Comparison of ENCODE assay signal across 8 cellular contexts in the genomic region with DNA sequence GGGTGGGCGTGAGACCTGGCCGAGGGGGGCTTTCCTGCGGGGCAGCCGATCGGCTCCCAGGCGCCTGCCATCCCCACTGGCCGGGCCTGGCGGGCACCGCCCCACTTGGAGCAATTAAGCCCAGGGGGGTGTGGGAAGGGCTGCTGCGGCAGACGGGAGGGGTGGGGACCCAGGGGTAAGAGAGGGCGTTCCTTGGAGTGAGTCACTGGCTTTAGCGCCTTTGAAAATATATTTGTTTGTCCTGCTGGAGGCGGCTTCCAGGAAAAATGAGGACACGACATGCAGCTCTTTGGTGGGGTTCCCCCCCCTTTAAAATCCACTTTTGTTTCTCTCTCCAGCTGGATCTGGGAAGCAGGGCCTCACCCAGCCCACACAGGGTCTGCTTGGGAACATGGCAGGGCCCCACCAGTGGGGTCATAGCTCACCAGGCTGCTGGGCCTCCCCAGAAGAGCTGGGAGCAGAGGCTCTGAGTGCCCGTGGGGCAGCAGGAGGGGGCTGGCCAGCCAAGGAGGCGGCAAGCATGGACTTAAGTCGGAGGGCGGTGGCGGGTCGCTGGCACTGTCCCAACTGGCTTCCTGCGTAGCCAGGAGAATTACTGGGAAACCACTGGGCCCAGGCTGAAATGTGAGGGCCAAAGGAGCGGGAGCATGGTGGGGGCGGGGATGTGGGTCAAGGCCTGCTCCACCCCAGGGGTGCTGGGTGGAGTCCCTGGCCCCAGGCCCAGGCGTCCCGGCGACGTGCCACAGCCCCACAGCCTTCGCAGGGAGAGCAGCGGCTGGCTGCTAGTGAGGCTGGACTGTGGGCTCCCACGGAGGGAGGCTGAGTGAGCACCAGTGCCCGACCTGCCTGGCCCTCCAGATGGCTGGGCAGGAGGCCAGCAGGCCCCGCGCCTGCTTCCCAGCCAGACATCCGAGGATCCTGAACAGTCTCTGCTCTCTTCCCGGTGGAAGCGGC.
A peak's percentile ranks its signal among the peaks of the same experiment; 100 is the strongest.
DNase-seq lines count a peak whose midpoint lies in the region; ATAC-seq and TF ChIP-seq lines count a peak whose summit lies in the region.

No MANE protein-coding gene starts in this region.

- TF ChIP-seq EP300 in Ishikawa (IDR thresholded peaks at IDR 0.05; ENCODE audit: borderline replicate concordance) = peak; percentile 91

- TF ChIP-seq RAD21 in Ishikawa (IDR thresholded peaks at IDR 0.05; ENCODE audit: low read depth) = peak; percentile 23

- 57% methylated on average over 29 of the region's 37 CpGs for WGBS in hepatocyte (ENCODE audit: low lambda C conversion rate, missing lambda C conversion rate)

- no peaks in the 10 kb centered on the region for H3K27me3 ChIP-seq in hepatocyte
- no peaks in the 10 kb centered on the region for H3K27me3 ChIP-seq in skeletal muscle tissue (ENCODE audit: control insufficient read depth in 3 of 3, insufficient read depth in 3 of 3, low read length in 3 of 3)

- H3K36me3 ChIP-seq in hepatocyte (replicated peaks; ENCODE audit: insufficient read depth, low read depth) = no peaks in the 10 kb centered on the region
- H3K36me3 ChIP-seq in skeletal muscle tissue (ENCODE audit: control insufficient read depth in 3 of 3, insufficient read depth in 3 of 3, low read length in 3 of 3) = peaks cover 28 to 47% (median 33%) of the 10 kb centered on the region in 3 donors

- no peaks in the 10 kb centered on the region for H4K20me1 ChIP-seq in hepatocyte (ENCODE audit: insufficient read depth, poor library complexity, severe bottlenecking)

- no peak overlapping the region for H2AFZ ChIP-seq in hepatocyte

- peak overlapping the region; percentile 56 for H3K4me2 ChIP-seq in hepatocyte

- peak overlapping the region; percentile 25 to 75 (median 69) for H3K9ac ChIP-seq in skeletal muscle tissue (ENCODE audit: low read depth in 1 of 3, low read length in 3 of 3)

- no peaks in the 10 kb centered on the region for H3K9me2 ChIP-seq in hepatocyte (replicated peaks; ENCODE audit: insufficient read depth)

- peak; percentile 95 for DNase-seq in AG08395 (ENCODE audit: low spot score)
- DNase-seq in astrocyte of the spinal cord (ENCODE audit: low read depth, low spot score) = peak; percentile 98
- peak; percentile 89 for DNase-seq in hepatocyte (ENCODE audit: low spot score)
- no peak for DNase-seq in activated CD4-positive, CD25-positive, alpha-beta regulatory T cell treated with anti-CD3 and anti-CD28 coated beads, Interleukin-2, amount 50 U/mL, for 72 hours
- no peak for DNase-seq in NCI-H1930 (lab: John Stamatoyannopoulos, UW)

- H3K9me3 ChIP-seq in hepatocyte (ENCODE audit: low read depth) = no peaks in the 10 kb centered on the region
- no peaks in the 10 kb centered on the region for H3K9me3 ChIP-seq in skeletal muscle tissue (ENCODE audit: control insufficient read depth in 3 of 3, low read length in 3 of 3)

- H3K27ac ChIP-seq in hepatocyte (peak overlapping the region; percentile 93), skeletal muscle tissue (ENCODE audit: low read depth, low read length) (peak overlapping the region; percentile 91)

- H3K4me1 ChIP-seq in hepatocyte (ENCODE audit: insufficient read depth) (peaks cover 19% of the 10 kb centered on the region), skeletal muscle tissue (ENCODE audit: control insufficient read depth in 3 of 3, insufficient read depth in 3 of 3, low read length in 3 of 3) (peaks cover 29 to 43% (median 38%) of the 10 kb centered on the region in 3 donors)

- H3K4me3 ChIP-seq in astrocyte of the spinal cord (ENCODE audit: low read depth, low read length) (peak overlapping the region; percentile 20), hepatocyte (no peak overlapping the region), skeletal muscle tissue (ENCODE audit: low read length in 3 of 3) (peak overlapping the region in 2 of 3 donors; percentile 27 to 45)

- no peak for ATAC-seq in GM18505 (IDR thresholded peaks at IDR 0.05; ENCODE audit: unreplicated experiment)

- H3K79me2 ChIP-seq in hepatocyte = peaks cover 9% of the 10 kb centered on the region

- TF ChIP-seq CTCF in astrocyte of the spinal cord (IDR thresholded peaks at IDR 0.05; ENCODE audit: low read depth, low read length) = no peak
- no peak for TF ChIP-seq CTCF in hepatocyte (IDR thresholded peaks at IDR 0.05; ENCODE audit: poor library complexity)

- in situ Hi-C loops in astrocyte of the spinal cord (cut with HindIII; ENCODE audit: low sequenced_read_pairs) = no loop called here

- no peak for TF ChIP-seq POLR2A in GM18505 (IDR thresholded peaks at IDR 0.05; ENCODE audit: borderline replicate concordance, extremely low read depth, insufficient read depth, insufficient read length)

TF ChIP-seq in Ishikawa, 13 proteins besides CTCF, POLR2A, EP300 and RAD21:
- TF ChIP-seq YY1 (IDR thresholded peaks at IDR 0.05; ENCODE audit: low read depth) (peak; percentile 19; the same call in 1 of the 2 replicates), ZBTB7A (IDR thresholded peaks at IDR 0.05; ENCODE audit: low read depth) (peak; percentile 82; the same call in 1 of the 2 replicates), CEBPB (IDR thresholded peaks at IDR 0.05) (no peak), CREB1 (IDR thresholded peaks at IDR 0.05; ENCODE audit: low read depth) (no peak), EGR1 (IDR thresholded peaks at IDR 0.05) (peak; percentile 18; the same call in 1 of the 2 replicates), TAF1 (IDR thresholded peaks at IDR 0.05; ENCODE audit: low read depth) (peak; percentile 26; the same call in 1 of the 2 replicates), TEAD4 (IDR thresholded peaks at IDR 0.05) (peak; percentile 72), TCF12 (IDR thresholded peaks at IDR 0.05; ENCODE audit: low read depth) (peak; percentile 93), FOXM1 (IDR thresholded peaks at IDR 0.05; ENCODE audit: borderline replicate concordance, low read depth) (peak; percentile 17; the same call in 1 of the 2 replicates), NFIC (IDR thresholded peaks at IDR 0.05) (peak; percentile 97)
- TF ChIP-seq, protein P1, sequence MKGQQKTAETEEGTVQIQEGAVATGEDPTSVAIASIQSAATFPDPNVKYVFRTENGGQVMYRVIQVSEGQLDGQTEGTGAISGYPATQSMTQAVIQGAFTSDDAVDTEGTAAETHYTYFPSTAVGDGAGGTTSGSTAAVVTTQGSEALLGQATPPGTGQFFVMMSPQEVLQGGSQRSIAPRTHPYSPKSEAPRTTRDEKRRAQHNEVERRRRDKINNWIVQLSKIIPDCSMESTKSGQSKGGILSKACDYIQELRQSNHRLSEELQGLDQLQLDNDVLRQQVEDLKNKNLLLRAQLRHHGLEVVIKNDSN (IDR thresholded peaks at IDR 0.05) = no peak; the same call in 1 of the 2 replicates
- TF ChIP-seq, protein P2, sequence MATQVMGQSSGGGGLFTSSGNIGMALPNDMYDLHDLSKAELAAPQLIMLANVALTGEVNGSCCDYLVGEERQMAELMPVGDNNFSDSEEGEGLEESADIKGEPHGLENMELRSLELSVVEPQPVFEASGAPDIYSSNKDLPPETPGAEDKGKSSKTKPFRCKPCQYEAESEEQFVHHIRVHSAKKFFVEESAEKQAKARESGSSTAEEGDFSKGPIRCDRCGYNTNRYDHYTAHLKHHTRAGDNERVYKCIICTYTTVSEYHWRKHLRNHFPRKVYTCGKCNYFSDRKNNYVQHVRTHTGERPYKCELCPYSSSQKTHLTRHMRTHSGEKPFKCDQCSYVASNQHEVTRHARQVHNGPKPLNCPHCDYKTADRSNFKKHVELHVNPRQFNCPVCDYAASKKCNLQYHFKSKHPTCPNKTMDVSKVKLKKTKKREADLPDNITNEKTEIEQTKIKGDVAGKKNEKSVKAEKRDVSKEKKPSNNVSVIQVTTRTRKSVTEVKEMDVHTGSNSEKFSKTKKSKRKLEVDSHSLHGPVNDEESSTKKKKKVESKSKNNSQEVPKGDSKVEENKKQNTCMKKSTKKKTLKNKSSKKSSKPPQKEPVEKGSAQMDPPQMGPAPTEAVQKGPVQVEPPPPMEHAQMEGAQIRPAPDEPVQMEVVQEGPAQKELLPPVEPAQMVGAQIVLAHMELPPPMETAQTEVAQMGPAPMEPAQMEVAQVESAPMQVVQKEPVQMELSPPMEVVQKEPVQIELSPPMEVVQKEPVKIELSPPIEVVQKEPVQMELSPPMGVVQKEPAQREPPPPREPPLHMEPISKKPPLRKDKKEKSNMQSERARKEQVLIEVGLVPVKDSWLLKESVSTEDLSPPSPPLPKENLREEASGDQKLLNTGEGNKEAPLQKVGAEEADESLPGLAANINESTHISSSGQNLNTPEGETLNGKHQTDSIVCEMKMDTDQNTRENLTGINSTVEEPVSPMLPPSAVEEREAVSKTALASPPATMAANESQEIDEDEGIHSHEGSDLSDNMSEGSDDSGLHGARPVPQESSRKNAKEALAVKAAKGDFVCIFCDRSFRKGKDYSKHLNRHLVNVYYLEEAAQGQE (IDR thresholded peaks at IDR 0.05; ENCODE audit: low read depth) = no peak
- TF ChIP-seq, protein P3, sequence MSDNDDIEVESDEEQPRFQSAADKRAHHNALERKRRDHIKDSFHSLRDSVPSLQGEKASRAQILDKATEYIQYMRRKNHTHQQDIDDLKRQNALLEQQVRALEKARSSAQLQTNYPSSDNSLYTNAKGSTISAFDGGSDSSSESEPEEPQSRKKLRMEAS (IDR thresholded peaks at IDR 0.05) = peak; percentile 66

Comparison
In these comparisons a context has a peak if more than half of its experiments do, and no peak if none do; other contexts are left out.
1. DNase-seq: peak in AG08395 (single experiment), astrocyte of the spinal cord (single experiment) and hepatocyte (single experiment); none in activated CD4-positive, CD25-positive, alpha-beta regulatory T cell treated with anti-CD3 and anti-CD28 coated beads, Interleukin-2, amount 50 U/mL, for 72 hours (single experiment) and NCI-H1930 (0 of 2).